ENCODE assay signal across 11 cellular contexts in genomic region chr16:20903116-20903888, GRCh38. TPM values are rescaled to one million over a fixed set of nuclear protein-coding genes. Genes with fewer than 3 reads are reported as not detected.
DNase-seq lines count a peak whose midpoint lies in the region; ATAC-seq and TF ChIP-seq lines count a peak whose summit lies in the region.
"Had no signal": no experiment of that assay in that cellular context is flagged by ENCODE, and none has a peak within 500 bp of the region (broad histone marks: within the 10 kb centered on the region; RNA-seq: fewer than 3 reads in every experiment).

No MANE protein-coding gene starts in this region.

- POLR2A ChIA-PET in activated naive CD8-positive, alpha-beta T cell treated with anti-CD3 and anti-CD28 coated beads, Interleukin-2, amount 10 ng/mL, durations not matched to agents 7 days and 5 days (lab: Charles Lee), result interaction anchor here (1.3 to 2.9 kb wide), 5 partner anchors 17 to 97 kb away, joined by 3 to 16 read pairs (median 5); partner anchors contain the start of genes ERI2 and REXO5
- POLR2A ChIA-PET in naive thymus-derived CD4-positive, alpha-beta T cell (lab: Charles Lee), result interaction anchor here (1.2 kb wide), 2 partner anchors 15 to 29 kb away, joined by 3 read pairs; no protein-coding TSS in a partner anchor

- intact Hi-C loops in naive thymus-derived CD4-positive, alpha-beta T cell (cut with micrococcal nuclease), result loop anchor here (5.0 to 10.0 kb wide), 7 partner anchors 96 to 1836 kb away; partner anchors contain the start of genes COQ7 (in 1 of the 2), ERI2 (in 1 of the 2), LDAF1 (in 1 of the 2) and REXO5 (in 1 of the 2)

- no peak for DNase-seq in HFFc6
- no peak for DNase-seq in activated naive CD8-positive, alpha-beta T cell treated with anti-CD3 and anti-CD28 coated beads, Interleukin-2, amount 10 ng/mL, durations not matched to agents 7 days and 5 days
- no peak for DNase-seq in naive thymus-derived CD4-positive, alpha-beta T cell
- DNase-seq: activated CD8-positive, alpha-beta memory T cell treated with anti-CD3 and anti-CD28 coated beads, Interleukin-2, amount 50 U/mL, for 4 hours; EL; NCI-H69 had no signal

- no peaks in the 10 kb centered on the region for H3K27me3 ChIP-seq in ACC112 (ENCODE audit: insufficient read depth, low read length)
- H3K27me3 ChIP-seq in naive thymus-derived CD4-positive, alpha-beta T cell (ENCODE audit: control insufficient read depth in 2 of 2, insufficient read depth in 2 of 2, low read length in 2 of 2), result no peaks in the 10 kb centered on the region

- CTCF ChIA-PET in naive thymus-derived CD4-positive, alpha-beta T cell (lab: Charles Lee), result interaction anchor here (0.9 to 1.7 kb wide), 4 partner anchors 8 to 57 kb away, joined by 3 to 5 read pairs (median 3); no protein-coding TSS in a partner anchor

- peak overlapping the region; percentile 23; the same call in 1 of the 2 replicates for H3K4me3 ChIP-seq in ACC112 (ENCODE audit: low read depth, low read length)
- peak overlapping the region; percentile 15 for H3K4me3 ChIP-seq in naive thymus-derived CD4-positive, alpha-beta T cell (ENCODE audit: low read length)

- no peak overlapping the region for H2AFZ ChIP-seq in ACC112 (ENCODE audit: low read length, unreplicated experiment)

- H3K36me3 Mint-ChIP-seq in HFFc6 (ENCODE audit: low read depth), result peaks cover 16% of the 10 kb centered on the region
- H3K36me3 Mint-ChIP-seq in activated naive CD8-positive, alpha-beta T cell treated with anti-CD3 and anti-CD28 coated beads, Interleukin-2, amount 10 ng/mL, durations not matched to agents 7 days and 5 days, result peaks cover 48% of the 10 kb centered on the region
- H3K36me3 Mint-ChIP-seq in naive thymus-derived CD4-positive, alpha-beta T cell, result peaks cover 4 to 40% (median 5%) of the 10 kb centered on the region in 5 donors

- H3K36me3 ChIP-seq in ACC112 (ENCODE audit: insufficient read depth, low read length), result no peaks in the 10 kb centered on the region
- H3K36me3 ChIP-seq in naive thymus-derived CD4-positive, alpha-beta T cell (ENCODE audit: control insufficient read depth in 2 of 3, insufficient read depth in 3 of 3, low read length in 3 of 3), result peaks cover 0 to 6% (median 0%) of the 10 kb centered on the region in 3 experiments

- peaks cover 82% of the 10 kb centered on the region for H3K4me1 Mint-ChIP-seq in HFFc6 (ENCODE audit: low read depth)
- peaks cover 62% of the 10 kb centered on the region for H3K4me1 Mint-ChIP-seq in activated naive CD8-positive, alpha-beta T cell treated with anti-CD3 and anti-CD28 coated beads, Interleukin-2, amount 10 ng/mL, durations not matched to agents 7 days and 5 days
- peaks cover 51 to 70% (median 66%) of the 10 kb centered on the region in 7 donors for H3K4me1 Mint-ChIP-seq in naive thymus-derived CD4-positive, alpha-beta T cell

- H3K4me3 Mint-ChIP-seq in HFFc6, result peak overlapping the region; percentile 20; the same call in 1 of the 2 replicates
- H3K4me3 Mint-ChIP-seq in activated naive CD8-positive, alpha-beta T cell treated with anti-CD3 and anti-CD28 coated beads, Interleukin-2, amount 10 ng/mL, durations not matched to agents 7 days and 5 days, result peak overlapping the region; percentile 72
- H3K4me3 Mint-ChIP-seq in naive thymus-derived CD4-positive, alpha-beta T cell, result peak overlapping the region in 7 of 10 donors; percentile 32 to 98 (median 65)

- peak overlapping the region; percentile 95 for H3K27ac ChIP-seq in ACC112 (ENCODE audit: low read depth, low read length)
- peak overlapping the region; percentile 27 for H3K27ac ChIP-seq in naive thymus-derived CD4-positive, alpha-beta T cell (ENCODE audit: low read depth, low read length)

- H3K9me3 Mint-ChIP-seq in HFFc6, result no peaks in the 10 kb centered on the region
- H3K9me3 Mint-ChIP-seq in activated naive CD8-positive, alpha-beta T cell treated with anti-CD3 and anti-CD28 coated beads, Interleukin-2, amount 10 ng/mL, durations not matched to agents 7 days and 5 days, result no peaks in the 10 kb centered on the region
- peaks cover 0 to 5% (median 0%) of the 10 kb centered on the region in 11 donors for H3K9me3 Mint-ChIP-seq in naive thymus-derived CD4-positive, alpha-beta T cell

- ATAC-seq in activated naive CD8-positive, alpha-beta T cell treated with anti-CD3 and anti-CD28 coated beads, Interleukin-2, amount 10 ng/mL, durations not matched to agents 7 days and 5 days (ENCODE audit: low read depth), result no peak
- no peak for ATAC-seq in naive thymus-derived CD4-positive, alpha-beta T cell
- no peak for ATAC-seq in GM19328 (IDR thresholded peaks at IDR 0.05; ENCODE audit: unreplicated experiment)
- no peak for ATAC-seq in HG02759 (IDR thresholded peaks at IDR 0.05; ENCODE audit: unreplicated experiment)
- ATAC-seq in HG02870 (IDR thresholded peaks at IDR 0.05; ENCODE audit: unreplicated experiment), result no peak
- ATAC-seq in HG03045 (IDR thresholded peaks at IDR 0.05; ENCODE audit: unreplicated experiment), result no peak

- peak overlapping the region; percentile 83 for H3K27ac Mint-ChIP-seq in HFFc6
- peak overlapping the region; percentile 49 for H3K27ac Mint-ChIP-seq in activated naive CD8-positive, alpha-beta T cell treated with anti-CD3 and anti-CD28 coated beads, Interleukin-2, amount 10 ng/mL, durations not matched to agents 7 days and 5 days
- peak overlapping the region; percentile 64 to 99 (median 91) for H3K27ac Mint-ChIP-seq in naive thymus-derived CD4-positive, alpha-beta T cell

- H3K27me3 Mint-ChIP-seq in HFFc6 (ENCODE audit: insufficient read depth), result peaks cover 2% of the 10 kb centered on the region
- no peaks in the 10 kb centered on the region for H3K27me3 Mint-ChIP-seq in activated naive CD8-positive, alpha-beta T cell treated with anti-CD3 and anti-CD28 coated beads, Interleukin-2, amount 10 ng/mL, durations not matched to agents 7 days and 5 days
- no peaks in the 10 kb centered on the region for H3K27me3 Mint-ChIP-seq in naive thymus-derived CD4-positive, alpha-beta T cell

- peaks cover 55% of the 10 kb centered on the region for H3K79me2 ChIP-seq in ACC112 (ENCODE audit: control insufficient read depth, insufficient read depth, low read length, unreplicated experiment)

- no peak for TF ChIP-seq CTCF in HFFc6 (IDR thresholded peaks at IDR 0.05)

- H3K9me3 ChIP-seq in naive thymus-derived CD4-positive, alpha-beta T cell (ENCODE audit: control insufficient read depth in 2 of 3, low read length in 3 of 3), result no peaks in the 10 kb centered on the region

- H3K4me1 ChIP-seq in ACC112 (ENCODE audit: control insufficient read depth, insufficient read depth, low read length, unreplicated experiment), result peaks cover 64% of the 10 kb centered on the region
- peaks cover 23 to 29% of the 10 kb centered on the region in 2 donors for H3K4me1 ChIP-seq in naive thymus-derived CD4-positive, alpha-beta T cell (ENCODE audit: control insufficient read depth in 2 of 2, insufficient read depth in 2 of 2, low read length in 2 of 2)

RNA-seq across cellular contexts. Expression of gene LYRM1, which starts 2.7 kb away (rescaled TPM):
- 10 to 100 TPM; 22.2 to 28.4 (median 25.8) TPM for total RNA-seq in HFFc6 (2021; fragmentation: NEBNext Ultra II Directional; extraction: Animal tissue kit (Norgen Biotek cat#: 25700))
- 10 to 100 TPM; 24.9 to 26.9 TPM for total RNA-seq in activated naive CD8-positive, alpha-beta T cell treated with anti-CD3 and anti-CD28 coated beads, Interleukin-2, amount 10 ng/mL, durations not matched to agents 7 days and 5 days
- 10 to 100 TPM; 13.4 to 29.1 (median 20.0) TPM for total RNA-seq in naive thymus-derived CD4-positive, alpha-beta T cell
- 10 to 100 TPM; 33.3 to 43.8 TPM for polyA plus RNA-seq in naive thymus-derived CD4-positive, alpha-beta T cell

RNA-seq across cellular contexts. Expression of gene DCUN1D3, which starts 3.1 kb away (rescaled TPM):
- 10 to 100 TPM; 29.2 to 41.0 (median 32.1) TPM for total RNA-seq in HFFc6 (2021; fragmentation: NEBNext Ultra II Directional; extraction: Animal tissue kit (Norgen Biotek cat#: 25700))
- total RNA-seq in activated naive CD8-positive, alpha-beta T cell treated with anti-CD3 and anti-CD28 coated beads, Interleukin-2, amount 10 ng/mL, durations not matched to agents 7 days and 5 days, result 10 to 100 TPM; 12.0 to 13.1 TPM
- 10 to 100 TPM in 1 of 5 experiments, 1 to 10 TPM in 4; 4.0 to 15.7 (median 6.5) TPM for total RNA-seq in naive thymus-derived CD4-positive, alpha-beta T cell
- 1 to 10 TPM in 1 of 2 donors, under 1 TPM in 1; 0.82 to 1.4 TPM for polyA plus RNA-seq in naive thymus-derived CD4-positive, alpha-beta T cell

Comparison
In these comparisons a context has a peak if more than half of its experiments do, and no peak if none do; other contexts are left out.
1. H3K4me3 Mint-ChIP-seq: peak in every context shown above with its lines; median percentile 72 in activated naive CD8-positive, alpha-beta T cell treated with anti-CD3 and anti-CD28 coated beads, Interleukin-2, amount 10 ng/mL, durations not matched to agents 7 days and 5 days; 65 in naive thymus-derived CD4-positive, alpha-beta T cell; 20 in HFFc6.